ENCODE assay signal across 31 cellular contexts in genomic region chr10:37246637-37247036, GRCh38.
"Had no signal": no experiment of that assay in that cellular context is flagged by ENCODE, and none has a peak within 500 bp of the region (broad histone marks: within the 10 kb centered on the region; RNA-seq: fewer than 3 reads in every experiment).

No MANE protein-coding gene starts in this region.

- H3K27ac ChIP-seq: adrenal gland, body of pancreas, brain microvascular endothelial cell, breast epithelium, VCaP had no signal

- H3K9me3 ChIP-seq: body of pancreas, breast epithelium had no signal

- H3K4me1 ChIP-seq: adrenal gland, body of pancreas, breast epithelium had no signal

- ATAC-seq: activated CD8-positive, alpha-beta T cell treated with anti-CD3 and anti-CD28 coated beads for 36 hours; activated naive CD4-positive, alpha-beta T cell treated with anti-CD3 and anti-CD28 coated beads, Interleukin-2, amount 50 U/mL, for 72 hours; activated T-cell treated with anti-CD3 and anti-CD28 coated beads, Interleukin-2, amount 50 U/mL, for 4 hours; activated T-cell treated with anti-CD3 and anti-CD28 coated beads, Interleukin-2, amount 50 U/mL, for 72 hours; activated T-helper 17 cell treated with anti-CD3 and anti-CD28 coated beads, Interleukin-2, amount 50 U/mL, for 72 hours; body of pancreas had no signal

- H3K4me3 ChIP-seq: adrenal gland, body of pancreas, breast epithelium had no signal

- H3K36me3 ChIP-seq: adrenal gland, brain microvascular endothelial cell had no signal

- DNase-seq: activated B cell treated with CpG ODN at 0.5 μM for 24 hours; activated CD4-positive, alpha-beta memory T cell treated with anti-CD3 and anti-CD28 coated beads for 36 hours; activated CD4-positive, alpha-beta T cell treated with anti-CD3 and anti-CD28 coated beads for 4 hours; activated CD4-positive, alpha-beta T cell treated with anti-CD3 and anti-CD28 coated beads, Interleukin-2, amount 10 ng/mL, durations not matched to agents 24 days and 14 days; activated CD4-positive, alpha-beta T cell treated with anti-CD3 and anti-CD28 coated beads, Interleukin-2, amount 50 U/mL, for 1 hour; activated CD4-positive, alpha-beta T cell treated with anti-CD3 and anti-CD28 coated beads, Interleukin-2, amount 50 U/mL, for 4 hours; activated CD4-positive, CD25-positive, alpha-beta regulatory T cell treated with anti-CD3 and anti-CD28 coated beads, Interleukin-2, amount 50 U/mL, for 72 hours; activated CD8-positive, alpha-beta memory T cell treated with anti-CD3 and anti-CD28 coated beads, Interleukin-2, amount 50 U/mL, for 4 hours; activated CD8-positive, alpha-beta T cell treated with anti-CD3 and anti-CD28 coated beads for 36 hours; activated effector memory CD4-positive, alpha-beta T cell treated with anti-CD3 and anti-CD28 coated beads, Interleukin-2, amount 50 U/mL, for 16 hours; activated gamma-delta T cell treated with Interleukin-2 at 50 U/mL for 16 hours; activated naive CD4-positive, alpha-beta T cell; activated naive CD4-positive, alpha-beta T cell treated with anti-CD3 and anti-CD28 coated beads for 36 hours; activated naive CD4-positive, alpha-beta T cell treated with anti-CD3 and anti-CD28 coated beads, Interleukin-2, amount 50 U/mL, for 16 hours; activated naive CD8-positive, alpha-beta T cell treated with anti-CD3 and anti-CD28 coated beads for 36 hours; activated T-cell treated with anti-CD3 and anti-CD28 coated beads for 4 hours; activated T-cell treated with anti-CD3 and anti-CD28 coated beads, Interleukin-2, amount 50 U/mL, for 1 hour; activated T-cell treated with anti-CD3 and anti-CD28 coated beads, Interleukin-2, amount 50 U/mL, for 4 hours; activated T-cell treated with anti-CD3 and anti-CD28 coated beads, Interleukin-2, amount 50 U/mL, for 72 hours; adrenal gland; amniotic stem cell; aorta; body of pancreas; brain microvascular endothelial cell; central memory CD4-positive, alpha-beta T cell; T-helper 2 cell; T-helper 9 cell had no signal

- H3K27me3 ChIP-seq: adrenal gland, body of pancreas, brain microvascular endothelial cell, breast epithelium had no signal
